In genomic region chr4:37549003-37549402, GRCh38 we compare ENCODE assay signal across 16 cellular contexts.
A peak's percentile ranks its signal among the peaks of the same experiment; 100 is the strongest.
DNase-seq lines count a peak whose midpoint lies in the region; ATAC-seq and FAIRE-seq lines count a peak whose summit lies in the region.
"Had no signal": no experiment of that assay in that cellular context is flagged by ENCODE, and none has a peak within 500 bp of the region (broad histone marks: within the 10 kb centered on the region; RNA-seq: fewer than 3 reads in every experiment).

No MANE protein-coding gene starts in this region.

- FAIRE-seq in urothelium cell line (lab: Jason Lieb, UNC), result no peak

- ATAC-seq in HG02981 (IDR thresholded peaks at IDR 0.05; ENCODE audit: unreplicated experiment), result no peak

- peak; percentile 63 for DNase-seq in A172 (ENCODE audit: low spot score)
- peak; percentile 65 for DNase-seq in HK-2 (ENCODE audit: unreplicated experiment)
- DNase-seq in amniotic epithelial cell (ENCODE audit: low read depth), result peak; percentile 93
- peak; percentile 80 for DNase-seq in iris pigment epithelial cell (ENCODE audit: low read depth)
- DNase-seq in activated CD4-positive, CD25-positive, alpha-beta regulatory T cell (lab: John Stamatoyannopoulos, UW), result no peak
- DNase-seq in urothelium cell line (ENCODE audit: low spot score), result no peak
- DNase-seq in iPS-NIHi7 (ENCODE audit: extremely low spot score), result no peak
- DNase-seq: activated CD4-positive, alpha-beta T cell treated with anti-CD3 and anti-CD28 coated beads for 1 hour; activated T-cell treated with anti-CD3 and anti-CD28 coated beads for 4 hours; cortex of kidney; H7; MM.1S; NCI-H2171 treated with DMSO at 0.1 percent for 48 hours; spleen; substantia nigra had no signal

Comparison
In these comparisons a context has a peak if more than half of its experiments do, and no peak if none do; other contexts are left out.
1. DNase-seq: peak in A172 (single experiment), HK-2 (single experiment), amniotic epithelial cell (single experiment) and iris pigment epithelial cell (single experiment); none in activated CD4-positive, CD25-positive, alpha-beta regulatory T cell (0 of 4), urothelium cell line (single experiment) and iPS-NIHi7 (single experiment).